2 cellular contexts compared by ENCODE assay signal in the genomic region with DNA sequence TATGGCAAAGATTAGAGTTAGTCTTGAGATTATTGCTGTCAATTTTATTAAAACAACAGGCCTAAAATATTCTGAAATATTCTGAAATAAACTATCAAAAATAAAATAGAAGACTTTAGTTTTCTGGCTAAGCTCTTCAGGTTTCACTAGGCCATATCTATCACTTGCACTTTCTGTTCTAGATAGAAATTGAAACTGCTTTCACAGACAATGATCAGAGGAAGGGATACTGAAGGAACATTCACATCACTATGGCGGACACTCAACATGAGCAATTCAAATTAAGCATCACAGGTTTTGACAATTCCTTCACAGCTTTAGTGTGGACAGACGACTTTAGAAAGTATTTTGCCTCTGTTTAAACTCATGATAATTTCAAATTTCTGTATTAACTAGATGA.
TF ChIP-seq lines count a peak whose summit lies in the region.

No MANE protein-coding gene starts in this region.

TF ChIP-seq in HepG2, 621 proteins besides CTCF, POLR2A, EP300 and RAD21:
- TF ChIP-seq ZNF713 (CRISPR knock-in tag; IDR thresholded peaks at IDR 0.05) (no peak), MEF2D (CRISPR knock-in tag; IDR thresholded peaks at IDR 0.05) (no peak), ZSCAN21 (CRISPR knock-in tag; IDR thresholded peaks at IDR 0.05; ENCODE audit: borderline replicate concordance) (no peak), CENPX (CRISPR knock-in tag; IDR thresholded peaks at IDR 0.05) (no peak), SMYD3 (CRISPR knock-in tag; IDR thresholded peaks at IDR 0.05) (no peak), ZIK1 (CRISPR knock-in tag; IDR thresholded peaks at IDR 0.05; ENCODE audit: borderline replicate concordance, low read depth) (no peak), ETV5 (CRISPR knock-in tag; IDR thresholded peaks at IDR 0.05; ENCODE audit: borderline replicate concordance) (no peak), ZNF136 (CRISPR knock-in tag; IDR thresholded peaks at IDR 0.05; ENCODE audit: low read depth) (no peak)
- TF ChIP-seq, protein P1, sequence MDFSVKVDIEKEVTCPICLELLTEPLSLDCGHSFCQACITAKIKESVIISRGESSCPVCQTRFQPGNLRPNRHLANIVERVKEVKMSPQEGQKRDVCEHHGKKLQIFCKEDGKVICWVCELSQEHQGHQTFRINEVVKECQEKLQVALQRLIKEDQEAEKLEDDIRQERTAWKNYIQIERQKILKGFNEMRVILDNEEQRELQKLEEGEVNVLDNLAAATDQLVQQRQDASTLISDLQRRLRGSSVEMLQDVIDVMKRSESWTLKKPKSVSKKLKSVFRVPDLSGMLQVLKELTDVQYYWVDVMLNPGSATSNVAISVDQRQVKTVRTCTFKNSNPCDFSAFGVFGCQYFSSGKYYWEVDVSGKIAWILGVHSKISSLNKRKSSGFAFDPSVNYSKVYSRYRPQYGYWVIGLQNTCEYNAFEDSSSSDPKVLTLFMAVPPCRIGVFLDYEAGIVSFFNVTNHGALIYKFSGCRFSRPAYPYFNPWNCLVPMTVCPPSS (IDR thresholded peaks at IDR 0.05) = no peak
- TF ChIP-seq, protein P2, sequence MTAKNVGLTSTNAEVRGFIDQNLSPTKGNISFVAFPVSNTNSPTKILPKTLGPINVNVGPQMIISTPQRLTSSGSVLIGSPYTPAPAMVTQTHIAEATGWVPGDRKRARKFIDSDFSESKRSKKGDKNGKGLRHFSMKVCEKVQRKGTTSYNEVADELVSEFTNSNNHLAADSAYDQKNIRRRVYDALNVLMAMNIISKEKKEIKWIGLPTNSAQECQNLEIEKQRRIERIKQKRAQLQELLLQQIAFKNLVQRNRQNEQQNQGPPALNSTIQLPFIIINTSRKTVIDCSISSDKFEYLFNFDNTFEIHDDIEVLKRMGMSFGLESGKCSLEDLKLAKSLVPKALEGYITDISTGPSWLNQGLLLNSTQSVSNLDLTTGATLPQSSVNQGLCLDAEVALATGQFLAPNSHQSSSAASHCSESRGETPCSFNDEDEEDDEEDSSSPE (CRISPR knock-in tag; IDR thresholded peaks at IDR 0.05) = no peak
TF ChIP-seq in HepG2: peak in this region for 0.

TF ChIP-seq in GM12878, 131 proteins besides CTCF, POLR2A, EP300 and RAD21:
- no peak for TF ChIP-seq NBN (IDR thresholded peaks at IDR 0.05)
- no peak for TF ChIP-seq NR2C2 (IDR thresholded peaks at IDR 0.05; ENCODE audit: borderline replicate concordance, control insufficient read depth, insufficient read length, low read depth)
- TF ChIP-seq, protein P3, sequence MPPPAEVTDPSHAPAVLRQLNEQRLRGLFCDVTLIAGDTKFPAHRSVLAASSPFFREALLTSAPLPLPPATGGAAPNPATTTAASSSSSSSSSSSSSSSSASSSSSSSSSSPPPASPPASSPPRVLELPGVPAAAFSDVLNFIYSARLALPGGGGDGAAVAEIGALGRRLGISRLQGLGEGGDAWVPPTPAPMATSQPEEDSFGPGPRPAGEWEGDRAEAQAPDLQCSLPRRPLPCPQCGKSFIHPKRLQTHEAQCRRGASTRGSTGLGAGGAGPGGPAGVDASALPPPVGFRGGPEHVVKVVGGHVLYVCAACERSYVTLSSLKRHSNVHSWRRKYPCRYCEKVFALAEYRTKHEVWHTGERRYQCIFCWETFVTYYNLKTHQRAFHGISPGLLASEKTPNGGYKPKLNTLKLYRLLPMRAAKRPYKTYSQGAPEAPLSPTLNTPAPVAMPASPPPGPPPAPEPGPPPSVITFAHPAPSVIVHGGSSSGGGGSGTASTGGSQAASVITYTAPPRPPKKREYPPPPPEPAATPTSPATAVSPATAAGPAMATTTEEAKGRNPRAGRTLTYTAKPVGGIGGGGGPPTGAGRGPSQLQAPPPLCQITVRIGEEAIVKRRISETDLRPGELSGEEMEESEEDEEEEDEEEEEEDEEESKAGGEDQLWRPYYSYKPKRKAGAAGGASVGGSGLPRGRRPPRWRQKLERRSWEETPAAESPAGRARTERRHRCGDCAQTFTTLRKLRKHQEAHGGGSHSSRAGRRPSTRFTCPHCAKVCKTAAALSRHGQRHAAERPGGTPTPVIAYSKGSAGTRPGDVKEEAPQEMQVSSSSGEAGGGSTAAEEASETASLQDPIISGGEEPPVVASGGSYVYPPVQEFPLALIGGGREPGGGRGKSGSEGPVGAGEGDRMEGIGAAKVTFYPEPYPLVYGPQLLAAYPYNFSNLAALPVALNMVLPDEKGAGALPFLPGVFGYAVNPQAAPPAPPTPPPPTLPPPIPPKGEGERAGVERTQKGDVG (CRISPR knock-in tag; IDR thresholded peaks at IDR 0.05) = no peak
- TF ChIP-seq ETV6 (conservative IDR thresholded peaks at IDR 0.05 in 1 of 2, IDR thresholded peaks at IDR 0.05 in 1 of 2; ENCODE audit: borderline replicate concordance in 1 of 2, low read depth in 1 of 2) = no peak
- TF ChIP-seq ZNF622 (IDR thresholded peaks at IDR 0.05) = no peak
- TF ChIP-seq BCL11A (IDR thresholded peaks at IDR 0.05; ENCODE audit: low read depth, low read length) = no peak
- TF ChIP-seq, protein P4, sequence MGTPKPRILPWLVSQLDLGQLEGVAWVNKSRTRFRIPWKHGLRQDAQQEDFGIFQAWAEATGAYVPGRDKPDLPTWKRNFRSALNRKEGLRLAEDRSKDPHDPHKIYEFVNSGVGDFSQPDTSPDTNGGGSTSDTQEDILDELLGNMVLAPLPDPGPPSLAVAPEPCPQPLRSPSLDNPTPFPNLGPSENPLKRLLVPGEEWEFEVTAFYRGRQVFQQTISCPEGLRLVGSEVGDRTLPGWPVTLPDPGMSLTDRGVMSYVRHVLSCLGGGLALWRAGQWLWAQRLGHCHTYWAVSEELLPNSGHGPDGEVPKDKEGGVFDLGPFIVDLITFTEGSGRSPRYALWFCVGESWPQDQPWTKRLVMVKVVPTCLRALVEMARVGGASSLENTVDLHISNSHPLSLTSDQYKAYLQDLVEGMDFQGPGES (IDR thresholded peaks at IDR 0.05) = no peak
- TF ChIP-seq TCF7 (IDR thresholded peaks at IDR 0.05; ENCODE audit: borderline replicate concordance) = no peak
- TF ChIP-seq IKZF2 (IDR thresholded peaks at IDR 0.05) = no peak
- no peak for TF ChIP-seq CBX3 (IDR thresholded peaks at IDR 0.05; ENCODE audit: borderline replicate concordance, low read depth)
- no peak for TF ChIP-seq CEBPB (IDR thresholded peaks at IDR 0.05; ENCODE audit: borderline replicate concordance in 1 of 2, low read depth in 2 of 2, low read length in 2 of 2)
- TF ChIP-seq MTA2 (IDR thresholded peaks at IDR 0.05; ENCODE audit: low read depth) = no peak
- no peak for TF ChIP-seq TBL1XR1 (IDR thresholded peaks at IDR 0.05; ENCODE audit: low read depth, low read length)
- TF ChIP-seq, protein P5, sequence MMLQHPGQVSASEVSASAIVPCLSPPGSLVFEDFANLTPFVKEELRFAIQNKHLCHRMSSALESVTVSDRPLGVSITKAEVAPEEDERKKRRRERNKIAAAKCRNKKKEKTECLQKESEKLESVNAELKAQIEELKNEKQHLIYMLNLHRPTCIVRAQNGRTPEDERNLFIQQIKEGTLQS (IDR thresholded peaks at IDR 0.05; ENCODE audit: borderline replicate concordance, extremely low read depth, low read depth, low read length) = no peak
- TF ChIP-seq POLR2AphosphoS2 (IDR thresholded peaks at IDR 0.05; ENCODE audit: low read depth, low read length) = no peak
- TF ChIP-seq, protein P6, sequence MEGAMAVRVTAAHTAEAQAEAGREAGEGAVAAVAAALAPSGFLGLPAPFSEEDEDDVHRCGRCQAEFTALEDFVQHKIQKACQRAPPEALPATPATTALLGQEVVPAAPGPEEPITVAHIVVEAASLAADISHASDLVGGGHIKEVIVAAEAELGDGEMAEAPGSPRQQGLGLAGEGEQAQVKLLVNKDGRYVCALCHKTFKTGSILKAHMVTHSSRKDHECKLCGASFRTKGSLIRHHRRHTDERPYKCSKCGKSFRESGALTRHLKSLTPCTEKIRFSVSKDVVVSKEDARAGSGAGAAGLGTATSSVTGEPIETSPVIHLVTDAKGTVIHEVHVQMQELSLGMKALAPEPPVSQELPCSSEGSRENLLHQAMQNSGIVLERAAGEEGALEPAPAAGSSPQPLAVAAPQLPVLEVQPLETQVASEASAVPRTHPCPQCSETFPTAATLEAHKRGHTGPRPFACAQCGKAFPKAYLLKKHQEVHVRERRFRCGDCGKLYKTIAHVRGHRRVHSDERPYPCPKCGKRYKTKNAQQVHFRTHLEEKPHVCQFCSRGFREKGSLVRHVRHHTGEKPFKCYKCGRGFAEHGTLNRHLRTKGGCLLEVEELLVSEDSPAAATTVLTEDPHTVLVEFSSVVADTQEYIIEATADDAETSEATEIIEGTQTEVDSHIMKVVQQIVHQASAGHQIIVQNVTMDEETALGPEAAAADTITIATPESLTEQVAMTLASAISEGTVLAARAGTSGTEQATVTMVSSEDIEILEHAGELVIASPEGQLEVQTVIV (IDR thresholded peaks at IDR 0.05; ENCODE audit: borderline replicate concordance, partially characterized antibody) = no peak
